1 cellular context compared by ENCODE assay signal in the genomic region with DNA sequence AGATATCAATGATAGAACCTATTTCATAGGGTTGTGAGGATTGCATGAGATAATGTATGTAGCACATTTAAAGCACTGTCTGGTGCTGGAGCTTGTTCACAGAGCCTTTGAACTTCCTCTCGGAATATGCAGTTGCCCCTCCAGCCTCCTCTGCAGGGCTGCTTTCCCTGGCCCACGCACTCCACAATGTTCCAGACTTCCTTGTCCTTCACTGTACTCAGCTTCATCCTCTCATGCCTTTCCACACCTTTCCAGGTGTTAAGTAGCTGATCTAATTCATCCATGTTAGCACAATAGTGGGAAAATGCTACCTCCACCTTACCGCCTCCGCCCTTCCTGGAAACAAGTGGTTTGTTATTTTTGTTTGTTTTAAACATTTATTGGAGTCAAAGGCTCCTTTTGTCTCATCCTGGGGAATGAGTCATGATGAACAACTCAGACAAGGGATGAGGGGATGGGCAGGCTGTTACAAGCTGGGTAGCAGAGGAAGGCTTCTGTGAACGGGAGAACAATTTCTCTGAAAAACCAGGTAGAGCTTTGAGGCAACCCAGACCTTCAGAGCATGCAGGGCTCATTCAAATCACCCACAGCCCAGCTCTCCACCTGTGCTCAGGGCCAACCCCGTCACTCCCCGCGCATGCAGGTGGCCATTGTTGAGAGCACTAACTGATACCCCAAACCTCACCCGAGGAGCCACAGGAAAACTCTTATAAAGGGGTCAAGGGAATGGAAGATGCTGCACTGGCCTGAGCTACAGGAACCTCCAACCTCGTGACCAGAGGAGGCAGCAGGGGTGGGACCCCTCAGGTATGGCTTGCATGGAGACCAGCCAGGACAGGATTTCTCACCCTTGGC.
TF ChIP-seq lines count a peak whose summit lies in the region.

No MANE protein-coding gene starts in this region.

TF ChIP-seq in SK-N-SH treated with all-trans-retinoic acid at 6 μM for 48 hours, 23 proteins besides CTCF, POLR2A, EP300 and RAD21 (continued from another document):
- TF ChIP-seq TSHZ2 (CRISPR knock-in tag; IDR thresholded peaks at IDR 0.05): no peak
